Comparison of ENCODE assay signal across 9 cellular contexts in the genomic region with DNA sequence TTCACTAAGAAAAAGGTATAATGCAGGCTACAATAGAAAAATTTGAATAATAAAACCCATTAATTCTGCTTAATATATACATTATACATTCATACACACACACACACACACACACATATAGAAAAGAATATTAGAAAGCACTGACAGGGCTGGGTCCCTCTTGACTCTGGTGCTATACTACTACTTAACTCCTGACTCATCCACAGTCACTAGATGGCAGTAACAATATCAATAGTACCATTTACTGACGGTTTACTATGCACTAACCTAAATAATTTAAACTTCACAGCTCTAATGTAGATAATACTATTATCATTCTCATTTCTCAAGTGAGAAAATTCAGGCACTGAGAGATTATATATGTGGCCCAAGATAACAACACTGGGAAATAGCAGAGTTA.
A peak's percentile ranks its signal among the peaks of the same experiment; 100 is the strongest.
DNase-seq lines count a peak whose midpoint lies in the region; ATAC-seq and TF ChIP-seq lines count a peak whose summit lies in the region.
"Had no signal": no experiment of that assay in that cellular context is flagged by ENCODE, and none has a peak within 500 bp of the region (broad histone marks: within the 10 kb centered on the region; RNA-seq: fewer than 3 reads in every experiment).

No MANE protein-coding gene starts in this region.

- H4K20me1 ChIP-seq in mammary epithelial cell (ENCODE audit: insufficient read depth, low read length), result no peaks in the 10 kb centered on the region

- H2AFZ ChIP-seq in mammary epithelial cell (ENCODE audit: low read depth, low read length), result no peak overlapping the region

- POLR2A ChIA-PET in RWPE1 (lab: Yijun Ruan, JAX; ENCODE audit: low non-redundant PET), result no interaction called here

- no peaks in the 10 kb centered on the region for H3K9me3 ChIP-seq in mammary epithelial cell (replicated peaks; ENCODE audit: insufficient read depth, low read length)

- intact Hi-C loops in mammary epithelial cell (cut with micrococcal nuclease), result loop anchor here (10.0 kb wide), 1 partner anchor 215 kb away; no protein-coding TSS in a partner anchor

- CTCF ChIA-PET in mammary epithelial cell (lab: Charles Lee; ENCODE audit: low non-redundant PET) (no interaction called here), RWPE1 (lab: Yijun Ruan, JAX) (no interaction called here)

- no peak overlapping the region for H3K27ac ChIP-seq in 22Rv1
- H3K27ac ChIP-seq in mammary epithelial cell (ENCODE audit: insufficient read depth, low read depth, low read length), result no peak overlapping the region
- H3K27ac ChIP-seq in RWPE1, result no peak overlapping the region
- H3K27ac ChIP-seq: epithelial cell of prostate had no signal

- H3K4me2 ChIP-seq in mammary epithelial cell (ENCODE audit: insufficient read depth, low read depth, low read length), result no peak overlapping the region

- ATAC-seq in HG02840 (IDR thresholded peaks at IDR 0.05; ENCODE audit: low FRiP score, unreplicated experiment) (no peak), HG02623 (IDR thresholded peaks at IDR 0.05; ENCODE audit: unreplicated experiment) (no peak)

- H3K36me3 ChIP-seq in mammary epithelial cell (ENCODE audit: insufficient read depth, low read length), result no peaks in the 10 kb centered on the region

- dilution Hi-C loops in mammary epithelial cell (cut with HindIII; ENCODE audit: low sequenced_read_pairs), result no loop called here

- H3K79me2 ChIP-seq in mammary epithelial cell (ENCODE audit: insufficient read depth, low read length), result peaks cover 6% of the 10 kb centered on the region

- H3K4me3 ChIP-seq in Jurkat, Clone E6-1 (ENCODE audit: low read length), result no peak overlapping the region
- H3K4me3 ChIP-seq in mammary epithelial cell (replicated peaks in 1 of 3; ENCODE audit: insufficient read depth in 1 of 3, low read depth in 2 of 3, low read length in 3 of 3), result no peak overlapping the region

- no peaks in the 10 kb centered on the region for H3K4me1 ChIP-seq in mammary epithelial cell (ENCODE audit: insufficient read depth, low read length)

- peak; percentile 64 for TF ChIP-seq CTCF in 22Rv1 (IDR thresholded peaks at IDR 0.05)
- peak; percentile 21; the same call in 1 of the 2 replicates for TF ChIP-seq CTCF in GM12874 (IDR thresholded peaks at IDR 0.05; ENCODE audit: insufficient read depth, low read depth, low read length)
- TF ChIP-seq CTCF in mammary epithelial cell (conservative IDR thresholded peaks at IDR 0.05 in 1 of 2, IDR thresholded peaks at IDR 0.05 in 1 of 2; ENCODE audit: extremely low read depth in 1 of 2, insufficient read depth in 1 of 2, low read depth in 1 of 2, low read length in 2 of 2), result peak in 1 of 2 donors; percentile 42
- no peak for TF ChIP-seq CTCF in RWPE1 (conservative IDR thresholded peaks at IDR 0.05; ENCODE audit: low read depth)

- BruUV-seq in mammary epithelial cell (replicated peaks; lab: Mats Ljungman, UMichigan), result no TSS peak

- H3K27me3 ChIP-seq in mammary epithelial cell (ENCODE audit: insufficient read depth, low read length), result no peaks in the 10 kb centered on the region

- WGBS in mammary epithelial cell (ENCODE audit: low coverage, missing lambda C conversion rate), result 82% methylated on average over 1 of the region's 1 CpG

- DNase-seq in Jurkat, Clone E6-1 (ENCODE audit: low read depth, low spot score), result peak; percentile 9
- peak; percentile 3 for DNase-seq in mammary epithelial cell
- no peak for DNase-seq in hypothalamus (lab: John Stamatoyannopoulos, UW)
- no peak for DNase-seq in RWPE1 (ENCODE audit: low spot score)

- in situ Hi-C loops in mammary epithelial cell (cut with MboI; ENCODE audit: low sequenced_read_pairs in 2 of 2), result no loop called here

- no peak overlapping the region for H3K9ac ChIP-seq in mammary epithelial cell (ENCODE audit: insufficient read depth, low read length)

Comparison
In these comparisons a context has a peak if more than half of its experiments do, and no peak if none do; other contexts are left out.
1. DNase-seq: peak in Jurkat, Clone E6-1 (single experiment) and mammary epithelial cell (single experiment); none in hypothalamus (0 of 51) and RWPE1 (single experiment).